In genomic region chr4:73730292-73730691, GRCh38 we compare ENCODE assay signal across 14 cellular contexts. TPM values are rescaled to one million over a fixed set of nuclear protein-coding genes. Genes with fewer than 3 reads are reported as not detected.
DNase-seq lines count a peak whose midpoint lies in the region; ATAC-seq, FAIRE-seq and TF ChIP-seq lines count a peak whose summit lies in the region.
"Had no signal": no experiment of that assay in that cellular context is flagged by ENCODE, and none has a peak within 500 bp of the region (broad histone marks: within the 10 kb centered on the region; RNA-seq: fewer than 3 reads in every experiment).

No MANE protein-coding gene starts in this region.

- H3K27me3 ChIP-seq in astrocyte (ENCODE audit: insufficient read depth, low read length) = no peaks in the 10 kb centered on the region
- H3K27me3 ChIP-seq: body of pancreas had no signal

- H3K36me3 Mint-ChIP-seq in astrocyte (ENCODE audit: low read depth, unreplicated experiment) = no peaks in the 10 kb centered on the region

- no peaks in the 10 kb centered on the region for H4K20me1 ChIP-seq in astrocyte (ENCODE audit: insufficient read depth, low read length)

- H3K27ac Mint-ChIP-seq in astrocyte (ENCODE audit: unreplicated experiment) = peak overlapping the region; percentile 48
- H3K27ac Mint-ChIP-seq: H9 had no signal

- no peak for TF ChIP-seq EP300 in A549 (IDR thresholded peaks at IDR 0.05)

- no peaks in the 10 kb centered on the region for H3K27me3 Mint-ChIP-seq in astrocyte (ENCODE audit: low read depth, unreplicated experiment)

- H3K27ac ChIP-seq in A549 (peak overlapping the region; percentile 46 to 82; a peak in 4 of 6 replicates), astrocyte (ENCODE audit: low read depth, low read length) (no peak overlapping the region)
- H3K27ac ChIP-seq: body of pancreas, dorsolateral prefrontal cortex had no signal

- H3K36me3 ChIP-seq in astrocyte (ENCODE audit: insufficient read depth, low read length) = no peaks in the 10 kb centered on the region

- no peaks in the 10 kb centered on the region for H3K9me3 Mint-ChIP-seq in astrocyte (ENCODE audit: unreplicated experiment)
- H3K9me3 Mint-ChIP-seq: H9 had no signal

- H2AFZ ChIP-seq in astrocyte (ENCODE audit: low read depth, low read length) = no peak overlapping the region

- no peaks in the 10 kb centered on the region for H3K79me2 ChIP-seq in astrocyte (ENCODE audit: insufficient read depth, low read length)

- H3K4me1 ChIP-seq in A549 (peaks cover 48% of the 10 kb centered on the region), astrocyte (ENCODE audit: insufficient read depth, low read length) (peaks cover 12% of the 10 kb centered on the region)

- no peak overlapping the region for H3K4me3 Mint-ChIP-seq in astrocyte (ENCODE audit: unreplicated experiment)
- H3K4me3 Mint-ChIP-seq: H9 had no signal

- no peak overlapping the region for H3K9ac ChIP-seq in astrocyte (ENCODE audit: low read length)

- no peak for TF ChIP-seq CTCF in A549 (IDR thresholded peaks at IDR 0.05)
- TF ChIP-seq CTCF in astrocyte (IDR thresholded peaks at IDR 0.05; ENCODE audit: insufficient read depth, low read depth, low read length) = no peak

- no peak overlapping the region for H3K4me3 ChIP-seq in A549
- H3K4me3 ChIP-seq in astrocyte (ENCODE audit: insufficient read depth, low read depth, low read length) = no peak overlapping the region
- H3K4me3 ChIP-seq: body of pancreas, dorsolateral prefrontal cortex, skin epidermis had no signal

- TF ChIP-seq RAD21 in A549 (conservative IDR thresholded peaks at IDR 0.05 in 1 of 2, IDR thresholded peaks at IDR 0.05 in 1 of 2) = no peak

- intact Hi-C loops in Right ventricle myocardium inferior (cut with DNase I) = loop anchor here (5.0 to 10.0 kb wide), 4 partner anchors 37 to 307 kb away; partner anchors contain the start of genes CXCL1 and CXCL3

- no peaks in the 10 kb centered on the region for H3K9me3 ChIP-seq in A549
- H3K9me3 ChIP-seq in astrocyte (ENCODE audit: insufficient read depth, low read depth, low read length) = no peaks in the 10 kb centered on the region
- H3K9me3 ChIP-seq: body of pancreas had no signal

- no peak for TF ChIP-seq POLR2A in A549 (IDR thresholded peaks at IDR 0.05; ENCODE audit: low read length)

- ATAC-seq in A549 = no peak
- ATAC-seq in HG02973 (IDR thresholded peaks at IDR 0.05; ENCODE audit: unreplicated experiment) = no peak
- ATAC-seq in Right ventricle myocardium inferior = no peak
- ATAC-seq in GM21390 (IDR thresholded peaks at IDR 0.05; ENCODE audit: unreplicated experiment) = no peak

- 18% methylated on average over 2 of the region's 2 CpGs for WGBS in A549 (ENCODE audit: missing lambda C conversion rate)

- FAIRE-seq in A549 (lab: Jason Lieb, UNC) = no peak
- FAIRE-seq in astrocyte (lab: Jason Lieb, UNC) = no peak

- CTCF ChIA-PET in A549 (lab: Yijun Ruan, JAX) = interaction anchor here (0.7 to 2.7 kb wide), 22 partner anchors 11 to 404 kb away, joined by 3 to 20 read pairs (median 5); partner anchors contain the start of genes CXCL3 and CXCL8

- POLR2A ChIA-PET in A549 (lab: Yijun Ruan, JAX) = interaction anchor here (0.9 kb wide), 1 partner anchor 10 kb away, joined by 5 read pairs; the partner anchor contains the start of gene CXCL8

- peak in 1 of 2 experiments; percentile 48 for DNase-seq in A549 (ENCODE audit: low read depth in 1 of 2, low spot score in 1 of 2)
- peak; percentile 73 for DNase-seq in ELR (ENCODE audit: low read depth)
- peak; percentile 40 for DNase-seq in NCI-H2196 treated with DMSO at 0.1 percent for 48 hours (lab: John Stamatoyannopoulos, UW; ENCODE audit: unreplicated experiment)
- no peak for DNase-seq in astrocyte (ENCODE audit: low read depth)
- DNase-seq in CD1c-positive myeloid dendritic cell (ENCODE audit: extremely low spot score) = no peak
- DNase-seq in Right ventricle myocardium inferior (ENCODE audit: missing footprints) = no peak
- DNase-seq: stimulated activated naive CD4-positive, alpha-beta T cell had no signal

- H3K4me1 Mint-ChIP-seq in astrocyte (ENCODE audit: low read depth, unreplicated experiment) = peaks cover 33% of the 10 kb centered on the region

- H3K4me2 ChIP-seq in A549 = peak overlapping the region; percentile 44
- no peak overlapping the region for H3K4me2 ChIP-seq in astrocyte (ENCODE audit: low read length)

TF ChIP-seq in A549, 52 proteins besides CTCF, POLR2A, EP300 and RAD21:
- TF ChIP-seq TP53 (CRISPR knock-in tag; IDR thresholded peaks at IDR 0.05) = no peak
- TF ChIP-seq CBX8 (IDR thresholded peaks at IDR 0.05) = no peak
- TF ChIP-seq MYC (IDR thresholded peaks at IDR 0.05; ENCODE audit: borderline replicate concordance, low read length) = no peak
- no peak for TF ChIP-seq PHF8 (IDR thresholded peaks at IDR 0.05; ENCODE audit: borderline replicate concordance, low read depth)
- TF ChIP-seq JUNB (IDR thresholded peaks at IDR 0.05) = no peak
- TF ChIP-seq ZC3H11A (IDR thresholded peaks at IDR 0.05) = no peak
- no peak for TF ChIP-seq E2F6 (IDR thresholded peaks at IDR 0.05; ENCODE audit: borderline replicate concordance, low read depth)
- no peak for TF ChIP-seq CEBPB (IDR thresholded peaks at IDR 0.05)
- TF ChIP-seq HEYL (CRISPR knock-in tag; IDR thresholded peaks at IDR 0.05) = no peak
- no peak for TF ChIP-seq USF2 (IDR thresholded peaks at IDR 0.05)

RNA-seq across cellular contexts. Expression of gene CXCL8, which starts 10.1 kb away (rescaled TPM):
- polyA plus RNA-seq in A549 (2011; rRNA removed) = 57.2 and 87.7 TPM in 2 replicates
- polyA plus RNA-seq in A549 (2012; cell fraction: cytosol; rRNA removed) = 7.3 and 9.1 TPM in 2 replicates
- 3.4 and 7.2 TPM in 2 replicates for polyA plus RNA-seq in A549 (2012; cell fraction: nucleus; rRNA removed)
- polyA plus RNA-seq in A549 (2017; fragmentation: RNase III; extraction: RNeasy Plus Mini Kit Qiagen cat#74134 plus additional on column Dnase treatment) = 4.0 to 5.6 TPM (median 4.4 TPM) in 3 replicates
- polyA minus RNA-seq in A549 (2011; rRNA and poly(A)+ RNA removed) = 20.2 and 42.4 TPM in 2 replicates
- total RNA-seq in astrocyte = 1.2 and 1.5 TPM in 2 replicates
- not detected for total RNA-seq in Right ventricle myocardium inferior
- total RNA-seq: H9, OCI-LY7 had no signal

Comparison
In these comparisons a context has a peak if more than half of its experiments do, and no peak if none do; other contexts are left out.
1. DNase-seq: peak in ELR (single experiment) and NCI-H2196 treated with DMSO at 0.1 percent for 48 hours (single experiment); none in astrocyte (single experiment), CD1c-positive myeloid dendritic cell (single experiment) and Right ventricle myocardium inferior (single experiment).